In genomic region chr4:123833156-123833555, GRCh38 we compare ENCODE assay signal across 16 cellular contexts.
DNase-seq lines count a peak whose midpoint lies in the region; ATAC-seq and TF ChIP-seq lines count a peak whose summit lies in the region.
"Had no signal": no experiment of that assay in that cellular context is flagged by ENCODE, and none has a peak within 500 bp of the region (broad histone marks: within the 10 kb centered on the region; RNA-seq: fewer than 3 reads in every experiment).

No MANE protein-coding gene starts in this region.

- no peak for TF ChIP-seq CTCF in fibroblast of lung (conservative IDR thresholded peaks at IDR 0.05 in 1 of 2, IDR thresholded peaks at IDR 0.05 in 1 of 2; ENCODE audit: low read depth in 1 of 2, low read length in 2 of 2)

- H3K4me3 ChIP-seq in SJSA1, result no peak overlapping the region
- no peak overlapping the region for H3K4me3 ChIP-seq in fibroblast of lung (replicated peaks in 1 of 4; ENCODE audit: control extremely low read depth in 1 of 4, insufficient read depth in 1 of 4, low read depth in 3 of 4, low read length in 4 of 4)
- H3K4me3 ChIP-seq in rectal smooth muscle tissue (ENCODE audit: low read length), result no peak overlapping the region

- DNase-seq in AG08395 (ENCODE audit: low spot score), result peak; percentile 18
- DNase-seq in SJSA1 (ENCODE audit: low read depth in 1 of 2, low spot score in 2 of 2), result no peak
- DNase-seq in fibroblast of lung (ENCODE audit: low read depth in 2 of 2), result peak in 1 of 2 donors; percentile 90
- no peak for DNase-seq in activated T-cell treated with anti-CD3 and anti-CD28 coated beads, Interleukin-2, amount 50 U/mL, for 4 hours
- DNase-seq in hypothalamus (lab: John Stamatoyannopoulos, UW), result no peak
- DNase-seq: activated CD8-positive, alpha-beta T cell treated with anti-CD3 and anti-CD28 coated beads for 36 hours; activated gamma-delta T cell treated with Interleukin-2 at 50 U/mL for 16 hours; cerebellar nuclear complex; DND-41; H9; stimulated activated CD8-positive, alpha-beta memory T cell treated with anti-CD3 and anti-CD28 coated beads, Interleukin-4, amount 100 ng/mL, for 48 hours had no signal

- H3K9me3 ChIP-seq in SJSA1 (replicated peaks) (no peaks in the 10 kb centered on the region), fibroblast of lung (ENCODE audit: control insufficient read depth, insufficient read depth, low read depth, low read length) (no peaks in the 10 kb centered on the region)

- H3K27me3 Mint-ChIP-seq in activated T-cell treated with anti-CD3 and anti-CD28 coated beads, Interleukin-2, amount 50 U/mL, for 4 hours (ENCODE audit: low read depth), result no peaks in the 10 kb centered on the region
- H3K27me3 Mint-ChIP-seq: activated CD8-positive, alpha-beta T cell treated with anti-CD3 and anti-CD28 coated beads for 36 hours had no signal

- no peak overlapping the region for H3K4me3 Mint-ChIP-seq in activated T-cell treated with anti-CD3 and anti-CD28 coated beads, Interleukin-2, amount 50 U/mL, for 4 hours
- H3K4me3 Mint-ChIP-seq: activated CD8-positive, alpha-beta T cell treated with anti-CD3 and anti-CD28 coated beads for 36 hours; B cell; H9; T-helper 2 cell treated with Interferon-gamma antibody and Interleukin-4, amounts not matched to agents 5 μg/mL and 100 μg/mL, for 36 hours had no signal

- no peaks in the 10 kb centered on the region for H3K4me1 Mint-ChIP-seq in activated T-cell treated with anti-CD3 and anti-CD28 coated beads, Interleukin-2, amount 50 U/mL, for 4 hours (ENCODE audit: low read depth)
- H3K4me1 Mint-ChIP-seq: B cell had no signal

- H4K20me1 ChIP-seq in fibroblast of lung (ENCODE audit: control insufficient read depth, extremely low read depth, insufficient read depth, low read length), result no peaks in the 10 kb centered on the region

- peak overlapping the region; percentile 36 for H3K4me2 ChIP-seq in fibroblast of lung (ENCODE audit: extremely low read depth, insufficient read depth, low read length)

- no peak overlapping the region for H3K9ac ChIP-seq in fibroblast of lung (ENCODE audit: insufficient read depth, low read length)
- no peak overlapping the region for H3K9ac ChIP-seq in rectal smooth muscle tissue (ENCODE audit: low read length)

- H3K4me1 ChIP-seq in SJSA1 (replicated peaks) (peaks cover 40% of the 10 kb centered on the region), fibroblast of lung (ENCODE audit: control insufficient read depth, extremely low read depth, insufficient read depth, low read length) (peaks cover 15% of the 10 kb centered on the region), rectal smooth muscle tissue (ENCODE audit: control insufficient read depth, insufficient read depth, low read length) (peaks cover 6% of the 10 kb centered on the region)

- H3K36me3 ChIP-seq in SJSA1, result no peaks in the 10 kb centered on the region
- no peaks in the 10 kb centered on the region for H3K36me3 ChIP-seq in fibroblast of lung (ENCODE audit: control insufficient read depth, insufficient read depth, low read length)
- no peaks in the 10 kb centered on the region for H3K36me3 ChIP-seq in rectal smooth muscle tissue (ENCODE audit: control insufficient read depth, insufficient read depth, low read length)

- no peaks in the 10 kb centered on the region for H3K27me3 ChIP-seq in SJSA1 (replicated peaks)
- no peaks in the 10 kb centered on the region for H3K27me3 ChIP-seq in fibroblast of lung (ENCODE audit: control insufficient read depth, insufficient read depth, low read length)
- H3K27me3 ChIP-seq in rectal smooth muscle tissue (ENCODE audit: control insufficient read depth, insufficient read depth, low read length), result no peaks in the 10 kb centered on the region

- no peaks in the 10 kb centered on the region for H3K36me3 Mint-ChIP-seq in activated T-cell treated with anti-CD3 and anti-CD28 coated beads, Interleukin-2, amount 50 U/mL, for 4 hours (ENCODE audit: insufficient read depth)

- H3K27ac ChIP-seq in SJSA1 (peak overlapping the region; percentile 99), fibroblast of lung (ENCODE audit: insufficient read depth, low read length) (peak overlapping the region; percentile 95), rectal smooth muscle tissue (ENCODE audit: low read depth, low read length) (peak overlapping the region; percentile 68)

- no peak for ATAC-seq in activated T-cell treated with anti-CD3 and anti-CD28 coated beads, Interleukin-2, amount 50 U/mL, for 4 hours
- ATAC-seq in GM18858 (IDR thresholded peaks at IDR 0.05; ENCODE audit: unreplicated experiment) (no peak), HG03571 (IDR thresholded peaks at IDR 0.05; ENCODE audit: unreplicated experiment) (no peak)
- ATAC-seq: activated CD8-positive, alpha-beta T cell treated with anti-CD3 and anti-CD28 coated beads for 36 hours had no signal

- H2AFZ ChIP-seq in fibroblast of lung (ENCODE audit: low read length), result no peak overlapping the region

- no peaks in the 10 kb centered on the region for H3K9me3 Mint-ChIP-seq in activated T-cell treated with anti-CD3 and anti-CD28 coated beads, Interleukin-2, amount 50 U/mL, for 4 hours
- H3K9me3 Mint-ChIP-seq: activated CD8-positive, alpha-beta T cell treated with anti-CD3 and anti-CD28 coated beads for 36 hours; H9; T-helper 2 cell treated with Interferon-gamma antibody and Interleukin-4, amounts not matched to agents 5 μg/mL and 100 μg/mL, for 36 hours had no signal

- no peaks in the 10 kb centered on the region for H3K79me2 ChIP-seq in fibroblast of lung (ENCODE audit: control insufficient read depth, insufficient read depth, low read length)
